ENCODE assay signal across 1 cellular context in the genomic region with DNA sequence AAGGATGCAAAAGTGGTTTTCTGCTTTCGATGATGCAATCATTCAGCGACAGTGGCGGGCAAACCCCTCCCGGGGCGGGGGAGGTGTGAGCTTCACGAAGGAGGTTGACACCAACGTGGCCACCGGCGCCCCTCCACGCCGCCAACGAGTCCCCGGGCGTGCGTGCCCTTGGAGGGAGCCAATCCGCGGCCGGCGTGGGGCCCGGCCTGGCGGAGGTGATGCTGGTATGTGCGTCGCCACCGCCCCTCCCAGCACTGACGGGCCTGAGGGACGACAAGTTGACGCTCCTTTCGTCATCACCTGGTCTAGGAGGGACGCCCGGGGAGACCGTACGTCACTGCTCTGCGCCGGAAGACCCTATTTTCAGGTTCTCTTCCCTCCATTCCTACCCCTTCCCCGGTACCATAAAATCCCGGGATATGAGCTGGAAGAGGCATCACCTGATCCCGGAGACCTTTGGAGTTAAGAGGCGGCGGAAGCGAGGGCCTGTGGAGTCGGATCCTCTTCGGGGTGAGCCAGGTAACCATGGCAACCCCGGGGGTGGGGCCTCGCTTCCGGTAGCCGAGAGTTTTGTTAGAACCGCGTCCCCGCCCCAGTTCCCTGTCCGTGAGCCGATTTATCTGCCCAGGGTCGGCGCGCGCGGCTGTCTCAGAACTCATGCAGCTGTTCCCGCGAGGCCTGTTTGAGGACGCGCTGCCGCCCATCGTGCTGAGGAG.
TF ChIP-seq lines count a peak whose summit lies in the region.

A gene (minus strand): TSS at position 146 of the 716 bp plus-strand sequence. CDS start 463 bp downstream, outside the sequence.

TF ChIP-seq in K562, 482 proteins besides CTCF, POLR2A, EP300 and RAD21 (continued from another document and continues in another):
- TF ChIP-seq, protein P1, sequence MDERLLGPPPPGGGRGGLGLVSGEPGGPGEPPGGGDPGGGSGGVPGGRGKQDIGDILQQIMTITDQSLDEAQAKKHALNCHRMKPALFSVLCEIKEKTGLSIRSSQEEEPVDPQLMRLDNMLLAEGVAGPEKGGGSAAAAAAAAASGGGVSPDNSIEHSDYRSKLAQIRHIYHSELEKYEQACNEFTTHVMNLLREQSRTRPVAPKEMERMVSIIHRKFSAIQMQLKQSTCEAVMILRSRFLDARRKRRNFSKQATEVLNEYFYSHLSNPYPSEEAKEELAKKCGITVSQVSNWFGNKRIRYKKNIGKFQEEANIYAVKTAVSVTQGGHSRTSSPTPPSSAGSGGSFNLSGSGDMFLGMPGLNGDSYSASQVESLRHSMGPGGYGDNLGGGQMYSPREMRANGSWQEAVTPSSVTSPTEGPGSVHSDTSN (CRISPR knock-in tag; IDR thresholded peaks at IDR 0.05; ENCODE audit: low read depth): no peak
- TF ChIP-seq, protein P1 (tag; conservative IDR thresholded peaks at IDR 0.05; ENCODE audit: low read depth): no peak; the same call in 1 of the 2 replicates
- TF ChIP-seq, protein P2, sequence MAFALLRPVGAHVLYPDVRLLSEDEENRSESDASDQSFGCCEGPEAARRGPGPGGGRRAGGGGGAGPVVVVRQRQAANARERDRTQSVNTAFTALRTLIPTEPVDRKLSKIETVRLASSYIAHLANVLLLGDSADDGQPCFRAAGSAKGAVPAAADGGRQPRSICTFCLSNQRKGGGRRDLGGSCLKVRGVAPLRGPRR (CRISPR knock-in tag; IDR thresholded peaks at IDR 0.05): no peak
- peak; percentile 64; the same call in 1 of the 2 replicates for TF ChIP-seq MYNN (IDR thresholded peaks at IDR 0.05)
- no peak for TF ChIP-seq MYNN (CRISPR knock-in tag; IDR thresholded peaks at IDR 0.05)
- no peak for TF ChIP-seq MCM5 (IDR thresholded peaks at IDR 0.05; ENCODE audit: low read depth)
- TF ChIP-seq ZNF146 (CRISPR knock-in tag; IDR thresholded peaks at IDR 0.05; ENCODE audit: unreplicated experiment): no peak
- no peak; the same call in 1 of the 2 replicates for TF ChIP-seq HMG20B (CRISPR knock-in tag; IDR thresholded peaks at IDR 0.05)
- TF ChIP-seq TEAD4 (IDR thresholded peaks at IDR 0.05; ENCODE audit: low read length): peak; percentile 81
- peak; percentile 88 for TF ChIP-seq TEAD4 (CRISPR knock-in tag; IDR thresholded peaks at IDR 0.05; ENCODE audit: borderline replicate concordance)
- TF ChIP-seq ZNF76 (CRISPR knock-in tag; IDR thresholded peaks at IDR 0.05; ENCODE audit: borderline replicate concordance): no peak; the same call in 1 of the 2 replicates
- TF ChIP-seq, protein P3, sequence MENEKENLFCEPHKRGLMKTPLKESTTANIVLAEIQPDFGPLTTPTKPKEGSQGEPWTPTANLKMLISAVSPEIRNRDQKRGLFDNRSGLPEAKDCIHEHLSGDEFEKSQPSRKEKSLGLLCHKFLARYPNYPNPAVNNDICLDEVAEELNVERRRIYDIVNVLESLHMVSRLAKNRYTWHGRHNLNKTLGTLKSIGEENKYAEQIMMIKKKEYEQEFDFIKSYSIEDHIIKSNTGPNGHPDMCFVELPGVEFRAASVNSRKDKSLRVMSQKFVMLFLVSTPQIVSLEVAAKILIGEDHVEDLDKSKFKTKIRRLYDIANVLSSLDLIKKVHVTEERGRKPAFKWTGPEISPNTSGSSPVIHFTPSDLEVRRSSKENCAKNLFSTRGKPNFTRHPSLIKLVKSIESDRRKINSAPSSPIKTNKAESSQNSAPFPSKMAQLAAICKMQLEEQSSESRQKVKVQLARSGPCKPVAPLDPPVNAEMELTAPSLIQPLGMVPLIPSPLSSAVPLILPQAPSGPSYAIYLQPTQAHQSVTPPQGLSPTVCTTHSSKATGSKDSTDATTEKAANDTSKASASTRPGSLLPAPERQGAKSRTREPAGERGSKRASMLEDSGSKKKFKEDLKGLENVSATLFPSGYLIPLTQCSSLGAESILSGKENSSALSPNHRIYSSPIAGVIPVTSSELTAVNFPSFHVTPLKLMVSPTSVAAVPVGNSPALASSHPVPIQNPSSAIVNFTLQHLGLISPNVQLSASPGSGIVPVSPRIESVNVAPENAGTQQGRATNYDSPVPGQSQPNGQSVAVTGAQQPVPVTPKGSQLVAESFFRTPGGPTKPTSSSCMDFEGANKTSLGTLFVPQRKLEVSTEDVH (IDR thresholded peaks at IDR 0.05; ENCODE audit: low read depth, partially characterized antibody): peak; percentile 97
- peak; percentile 89 for TF ChIP-seq HDAC2 (IDR thresholded peaks at IDR 0.05)
- TF ChIP-seq NCOA6 (IDR thresholded peaks at IDR 0.05): no peak
- no peak for TF ChIP-seq ZNF780A (CRISPR knock-in tag; IDR thresholded peaks at IDR 0.05)
- no peak for TF ChIP-seq TFAM (CRISPR knock-in tag; conservative IDR thresholded peaks at IDR 0.05)
- 0 out of 2 replicates have a peak, but pooled peaks have one; percentile 17 for TF ChIP-seq TCF7 (IDR thresholded peaks at IDR 0.05; ENCODE audit: borderline replicate concordance)
- TF ChIP-seq, protein P4, sequence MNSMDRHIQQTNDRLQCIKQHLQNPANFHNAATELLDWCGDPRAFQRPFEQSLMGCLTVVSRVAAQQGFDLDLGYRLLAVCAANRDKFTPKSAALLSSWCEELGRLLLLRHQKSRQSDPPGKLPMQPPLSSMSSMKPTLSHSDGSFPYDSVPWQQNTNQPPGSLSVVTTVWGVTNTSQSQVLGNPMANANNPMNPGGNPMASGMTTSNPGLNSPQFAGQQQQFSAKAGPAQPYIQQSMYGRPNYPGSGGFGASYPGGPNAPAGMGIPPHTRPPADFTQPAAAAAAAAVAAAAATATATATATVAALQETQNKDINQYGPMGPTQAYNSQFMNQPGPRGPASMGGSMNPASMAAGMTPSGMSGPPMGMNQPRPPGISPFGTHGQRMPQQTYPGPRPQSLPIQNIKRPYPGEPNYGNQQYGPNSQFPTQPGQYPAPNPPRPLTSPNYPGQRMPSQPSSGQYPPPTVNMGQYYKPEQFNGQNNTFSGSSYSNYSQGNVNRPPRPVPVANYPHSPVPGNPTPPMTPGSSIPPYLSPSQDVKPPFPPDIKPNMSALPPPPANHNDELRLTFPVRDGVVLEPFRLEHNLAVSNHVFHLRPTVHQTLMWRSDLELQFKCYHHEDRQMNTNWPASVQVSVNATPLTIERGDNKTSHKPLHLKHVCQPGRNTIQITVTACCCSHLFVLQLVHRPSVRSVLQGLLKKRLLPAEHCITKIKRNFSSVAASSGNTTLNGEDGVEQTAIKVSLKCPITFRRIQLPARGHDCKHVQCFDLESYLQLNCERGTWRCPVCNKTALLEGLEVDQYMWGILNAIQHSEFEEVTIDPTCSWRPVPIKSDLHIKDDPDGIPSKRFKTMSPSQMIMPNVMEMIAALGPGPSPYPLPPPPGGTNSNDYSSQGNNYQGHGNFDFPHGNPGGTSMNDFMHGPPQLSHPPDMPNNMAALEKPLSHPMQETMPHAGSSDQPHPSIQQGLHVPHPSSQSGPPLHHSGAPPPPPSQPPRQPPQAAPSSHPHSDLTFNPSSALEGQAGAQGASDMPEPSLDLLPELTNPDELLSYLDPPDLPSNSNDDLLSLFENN (IDR thresholded peaks at IDR 0.05; ENCODE audit: low read depth in 2 of 2, low read length in 2 of 2): no peak; a peak in 1 of 4 replicates
- 0 out of 2 replicates have a peak, but pooled peaks have one; percentile 7 for TF ChIP-seq ZNF717 (CRISPR knock-in tag; IDR thresholded peaks at IDR 0.05)
- no peak; the same call in 1 of the 2 replicates for TF ChIP-seq FOXK1 (CRISPR knock-in tag; IDR thresholded peaks at IDR 0.05; ENCODE audit: borderline replicate concordance)
- TF ChIP-seq NEUROD1 (IDR thresholded peaks at IDR 0.05; ENCODE audit: borderline replicate concordance, low read depth, low read length, partially characterized antibody): no peak
- TF ChIP-seq, protein P5, sequence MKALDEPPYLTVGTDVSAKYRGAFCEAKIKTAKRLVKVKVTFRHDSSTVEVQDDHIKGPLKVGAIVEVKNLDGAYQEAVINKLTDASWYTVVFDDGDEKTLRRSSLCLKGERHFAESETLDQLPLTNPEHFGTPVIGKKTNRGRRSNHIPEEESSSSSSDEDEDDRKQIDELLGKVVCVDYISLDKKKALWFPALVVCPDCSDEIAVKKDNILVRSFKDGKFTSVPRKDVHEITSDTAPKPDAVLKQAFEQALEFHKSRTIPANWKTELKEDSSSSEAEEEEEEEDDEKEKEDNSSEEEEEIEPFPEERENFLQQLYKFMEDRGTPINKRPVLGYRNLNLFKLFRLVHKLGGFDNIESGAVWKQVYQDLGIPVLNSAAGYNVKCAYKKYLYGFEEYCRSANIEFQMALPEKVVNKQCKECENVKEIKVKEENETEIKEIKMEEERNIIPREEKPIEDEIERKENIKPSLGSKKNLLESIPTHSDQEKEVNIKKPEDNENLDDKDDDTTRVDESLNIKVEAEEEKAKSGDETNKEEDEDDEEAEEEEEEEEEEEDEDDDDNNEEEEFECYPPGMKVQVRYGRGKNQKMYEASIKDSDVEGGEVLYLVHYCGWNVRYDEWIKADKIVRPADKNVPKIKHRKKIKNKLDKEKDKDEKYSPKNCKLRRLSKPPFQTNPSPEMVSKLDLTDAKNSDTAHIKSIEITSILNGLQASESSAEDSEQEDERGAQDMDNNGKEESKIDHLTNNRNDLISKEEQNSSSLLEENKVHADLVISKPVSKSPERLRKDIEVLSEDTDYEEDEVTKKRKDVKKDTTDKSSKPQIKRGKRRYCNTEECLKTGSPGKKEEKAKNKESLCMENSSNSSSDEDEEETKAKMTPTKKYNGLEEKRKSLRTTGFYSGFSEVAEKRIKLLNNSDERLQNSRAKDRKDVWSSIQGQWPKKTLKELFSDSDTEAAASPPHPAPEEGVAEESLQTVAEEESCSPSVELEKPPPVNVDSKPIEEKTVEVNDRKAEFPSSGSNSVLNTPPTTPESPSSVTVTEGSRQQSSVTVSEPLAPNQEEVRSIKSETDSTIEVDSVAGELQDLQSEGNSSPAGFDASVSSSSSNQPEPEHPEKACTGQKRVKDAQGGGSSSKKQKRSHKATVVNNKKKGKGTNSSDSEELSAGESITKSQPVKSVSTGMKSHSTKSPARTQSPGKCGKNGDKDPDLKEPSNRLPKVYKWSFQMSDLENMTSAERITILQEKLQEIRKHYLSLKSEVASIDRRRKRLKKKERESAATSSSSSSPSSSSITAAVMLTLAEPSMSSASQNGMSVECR (CRISPR knock-in tag; IDR thresholded peaks at IDR 0.05): peak; percentile 99
- peak; percentile 100 for TF ChIP-seq NBN (IDR thresholded peaks at IDR 0.05; ENCODE audit: low read depth)
- TF ChIP-seq ZNF707 (CRISPR knock-in tag; conservative IDR thresholded peaks at IDR 0.05): no peak
- no peak for TF ChIP-seq SIRT6 (IDR thresholded peaks at IDR 0.05; ENCODE audit: low read depth, low read length)
- TF ChIP-seq MAFK (IDR thresholded peaks at IDR 0.05; ENCODE audit: low read length): no peak
- TF ChIP-seq, protein P6, sequence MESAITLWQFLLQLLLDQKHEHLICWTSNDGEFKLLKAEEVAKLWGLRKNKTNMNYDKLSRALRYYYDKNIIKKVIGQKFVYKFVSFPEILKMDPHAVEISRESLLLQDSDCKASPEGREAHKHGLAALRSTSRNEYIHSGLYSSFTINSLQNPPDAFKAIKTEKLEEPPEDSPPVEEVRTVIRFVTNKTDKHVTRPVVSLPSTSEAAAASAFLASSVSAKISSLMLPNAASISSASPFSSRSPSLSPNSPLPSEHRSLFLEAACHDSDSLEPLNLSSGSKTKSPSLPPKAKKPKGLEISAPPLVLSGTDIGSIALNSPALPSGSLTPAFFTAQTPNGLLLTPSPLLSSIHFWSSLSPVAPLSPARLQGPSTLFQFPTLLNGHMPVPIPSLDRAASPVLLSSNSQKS (CRISPR knock-in tag; IDR thresholded peaks at IDR 0.05): no peak
- no peak for TF ChIP-seq FOS (IDR thresholded peaks at IDR 0.05; ENCODE audit: extremely low read depth, insufficient read length)
- no peak; the same call in 1 of the 2 replicates for TF ChIP-seq ZNF274 (IDR thresholded peaks at IDR 0.05; ENCODE audit: borderline replicate concordance, low read depth, low read length)
- TF ChIP-seq RBBP5 (IDR thresholded peaks at IDR 0.05; ENCODE audit: borderline replicate concordance, insufficient read depth, low read length, poor library complexity, severe bottlenecking): peak; percentile 100
- TF ChIP-seq ZFP36 (IDR thresholded peaks at IDR 0.05; ENCODE audit: low read depth, low read length, partially characterized antibody): peak; percentile 22
- TF ChIP-seq TCFL5 (CRISPR knock-in tag; conservative IDR thresholded peaks at IDR 0.05): no peak
- peak; percentile 72 for TF ChIP-seq ZNF830 (CRISPR knock-in tag; IDR thresholded peaks at IDR 0.05)
- peak; percentile 18 for TF ChIP-seq ZNF583 (CRISPR knock-in tag; IDR thresholded peaks at IDR 0.05)
- peak; percentile 50; the same call in 1 of the 2 replicates for TF ChIP-seq ZC3H11A (IDR thresholded peaks at IDR 0.05; ENCODE audit: low read depth, low read length)
- TF ChIP-seq MCM2 (IDR thresholded peaks at IDR 0.05; ENCODE audit: low read depth): no peak
- TF ChIP-seq, protein P7, sequence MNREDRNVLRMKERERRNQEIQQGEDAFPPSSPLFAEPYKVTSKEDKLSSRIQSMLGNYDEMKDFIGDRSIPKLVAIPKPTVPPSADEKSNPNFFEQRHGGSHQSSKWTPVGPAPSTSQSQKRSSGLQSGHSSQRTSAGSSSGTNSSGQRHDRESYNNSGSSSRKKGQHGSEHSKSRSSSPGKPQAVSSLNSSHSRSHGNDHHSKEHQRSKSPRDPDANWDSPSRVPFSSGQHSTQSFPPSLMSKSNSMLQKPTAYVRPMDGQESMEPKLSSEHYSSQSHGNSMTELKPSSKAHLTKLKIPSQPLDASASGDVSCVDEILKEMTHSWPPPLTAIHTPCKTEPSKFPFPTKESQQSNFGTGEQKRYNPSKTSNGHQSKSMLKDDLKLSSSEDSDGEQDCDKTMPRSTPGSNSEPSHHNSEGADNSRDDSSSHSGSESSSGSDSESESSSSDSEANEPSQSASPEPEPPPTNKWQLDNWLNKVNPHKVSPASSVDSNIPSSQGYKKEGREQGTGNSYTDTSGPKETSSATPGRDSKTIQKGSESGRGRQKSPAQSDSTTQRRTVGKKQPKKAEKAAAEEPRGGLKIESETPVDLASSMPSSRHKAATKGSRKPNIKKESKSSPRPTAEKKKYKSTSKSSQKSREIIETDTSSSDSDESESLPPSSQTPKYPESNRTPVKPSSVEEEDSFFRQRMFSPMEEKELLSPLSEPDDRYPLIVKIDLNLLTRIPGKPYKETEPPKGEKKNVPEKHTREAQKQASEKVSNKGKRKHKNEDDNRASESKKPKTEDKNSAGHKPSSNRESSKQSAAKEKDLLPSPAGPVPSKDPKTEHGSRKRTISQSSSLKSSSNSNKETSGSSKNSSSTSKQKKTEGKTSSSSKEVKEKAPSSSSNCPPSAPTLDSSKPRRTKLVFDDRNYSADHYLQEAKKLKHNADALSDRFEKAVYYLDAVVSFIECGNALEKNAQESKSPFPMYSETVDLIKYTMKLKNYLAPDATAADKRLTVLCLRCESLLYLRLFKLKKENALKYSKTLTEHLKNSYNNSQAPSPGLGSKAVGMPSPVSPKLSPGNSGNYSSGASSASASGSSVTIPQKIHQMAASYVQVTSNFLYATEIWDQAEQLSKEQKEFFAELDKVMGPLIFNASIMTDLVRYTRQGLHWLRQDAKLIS (CRISPR knock-in tag; IDR thresholded peaks at IDR 0.05): peak; percentile 88; the same call in 1 of the 2 replicates
- TF ChIP-seq NFXL1 (CRISPR knock-in tag; IDR thresholded peaks at IDR 0.05): no peak
